In the genomic region with DNA sequence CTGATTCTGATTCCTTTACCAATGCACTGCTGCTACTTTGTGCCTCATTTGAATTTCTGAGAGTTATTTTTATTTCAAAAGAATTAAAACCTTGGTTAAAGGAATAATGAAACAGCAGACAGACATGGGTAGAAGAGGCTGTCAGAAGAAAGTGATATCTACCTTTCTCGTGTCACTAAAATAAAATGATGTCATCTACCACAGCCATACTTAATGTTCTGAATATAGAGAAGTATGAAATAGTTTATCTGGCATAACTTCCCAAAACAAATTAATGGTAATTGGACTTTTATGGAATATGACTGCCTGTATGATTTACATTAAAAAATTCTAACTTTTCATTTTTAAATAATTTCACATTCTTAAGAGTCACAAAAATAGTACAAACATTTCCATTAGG, we compare ENCODE assay signal across 26 cellular contexts.
"Had no signal": no experiment of that assay in that cellular context is flagged by ENCODE, and none has a peak within 500 bp of the region (broad histone marks: within the 10 kb centered on the region; RNA-seq: fewer than 3 reads in every experiment).

No MANE protein-coding gene starts in this region.

- H3K27ac ChIP-seq: colonic mucosa, epithelial cell of prostate, esophagus squamous epithelium, gastrocnemius medialis, heart right ventricle, left lung, lower lobe of right lung had no signal

- H3K9me3 ChIP-seq: colonic mucosa, esophagus squamous epithelium, gastrocnemius medialis, lower lobe of right lung had no signal

- FAIRE-seq: endometrium, islet of Langerhans, keratinocyte had no signal

- ATAC-seq: effector memory CD8-positive, alpha-beta T cell; esophagus mucosa; gastrocnemius medialis; heart right ventricle; left cardiac atrium; left lung; left ventricle myocardium superior; lower lobe of right lung; mucosa of descending colon had no signal

- H3K36me3 ChIP-seq: colonic mucosa, esophagus squamous epithelium, gastrocnemius medialis, left lung, lower lobe of right lung had no signal

- H3K27me3 ChIP-seq: colonic mucosa, esophagus squamous epithelium, gastrocnemius medialis, heart right ventricle, left lung had no signal

- DNase-seq: colonic mucosa; cortex of kidney; effector CD8-positive, alpha-beta T cell; effector memory CD8-positive, alpha-beta T cell; endodermal cell; erythroblast; esophagus squamous epithelium; foreskin fibroblast; foreskin melanocyte; gastrocnemius medialis; glutamatergic neuron; head of caudate nucleus; heart right ventricle; hippocampal formation; left cardiac atrium; left lung; left ventricle myocardium superior; lower lobe of right lung; mesenchymal stem cell; mucosa of descending colon; naive B cell had no signal

- H3K4me3 ChIP-seq: colonic mucosa, esophagus squamous epithelium, gastrocnemius medialis, heart right ventricle, left lung, lower lobe of right lung, mucosa of descending colon had no signal

- H3K4me1 ChIP-seq: colonic mucosa, esophagus squamous epithelium, gastrocnemius medialis, heart right ventricle, left lung, lower lobe of right lung had no signal
